In the genomic region with DNA sequence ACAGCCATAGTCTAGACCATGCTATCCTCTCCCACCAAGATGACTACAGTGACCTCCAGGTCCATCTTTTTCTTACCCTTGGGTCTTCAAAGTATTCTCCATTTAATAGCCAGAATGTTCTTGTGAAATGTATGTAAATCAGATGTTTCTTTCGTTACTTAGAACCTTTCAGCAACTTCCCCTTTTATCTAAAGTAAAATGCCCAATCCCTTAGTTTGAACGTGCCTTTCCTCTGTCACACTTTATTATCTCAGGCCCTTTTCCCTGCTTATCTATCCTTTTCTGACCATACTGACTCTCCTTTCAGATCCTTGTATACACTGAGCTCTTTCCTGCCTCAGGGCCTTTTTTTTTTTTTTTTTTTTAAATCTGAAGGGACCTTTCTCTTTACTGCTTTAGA, we compare ENCODE assay signal across 17 cellular contexts. TPM values are rescaled to one million over a fixed set of nuclear protein-coding genes. Genes with fewer than 3 reads are reported as not detected.
DNase-seq lines count a peak whose midpoint lies in the region; ATAC-seq and TF ChIP-seq lines count a peak whose summit lies in the region.
"Had no signal": no experiment of that assay in that cellular context is flagged by ENCODE, and none has a peak within 500 bp of the region (broad histone marks: within the 10 kb centered on the region; RNA-seq: fewer than 3 reads in every experiment).

No MANE protein-coding gene starts in this region.

- H3K4me3 Mint-ChIP-seq in activated T-cell treated with anti-CD3 and anti-CD28 coated beads, Interleukin-2, amount 50 U/mL, for 24 hours, result no peak overlapping the region
- no peak overlapping the region for H3K4me3 Mint-ChIP-seq in activated CD8-positive, alpha-beta T cell treated with anti-CD3 and anti-CD28 coated beads for 36 hours

- H3K27me3 Mint-ChIP-seq in activated T-cell treated with anti-CD3 and anti-CD28 coated beads, Interleukin-2, amount 50 U/mL, for 24 hours, result no peaks in the 10 kb centered on the region
- no peaks in the 10 kb centered on the region for H3K27me3 Mint-ChIP-seq in activated CD8-positive, alpha-beta T cell treated with anti-CD3 and anti-CD28 coated beads for 36 hours

- H3K27ac ChIP-seq in osteoblast (ENCODE audit: low read depth, low read length), result no peak overlapping the region
- H3K27ac ChIP-seq in dorsolateral prefrontal cortex, result no peak overlapping the region
- H3K27ac ChIP-seq: ascending aorta, uterus had no signal

- no peak for DNase-seq in activated T-cell treated with anti-CD3 and anti-CD28 coated beads, Interleukin-2, amount 50 U/mL, for 24 hours
- DNase-seq in activated T-cell treated with anti-CD3 and anti-CD28 coated beads, Interleukin-2, amount 50 U/mL, for 48 hours, result no peak
- DNase-seq in MV-4-11 (lab: John Stamatoyannopoulos, UW) (peak; percentile 72), osteoblast (ENCODE audit: insufficient read length, low spot score, missing footprints) (peak; percentile 29), NCI-H2227 treated with DMSO at 0.1 percent for 48 hours (lab: John Stamatoyannopoulos, UW) (no peak), GM19240 (ENCODE audit: insufficient read length, low spot score) (no peak), dorsolateral prefrontal cortex (no peak)
- DNase-seq in activated CD8-positive, alpha-beta T cell treated with anti-CD3 and anti-CD28 coated beads for 36 hours, result no peak
- DNase-seq: ACHN, DMS79, foreskin melanocyte, HCEC 1CT, NCI-H1048, NCI-H446, RPMI8226, uterus had no signal

- peaks cover 46% of the 10 kb centered on the region for H3K36me3 ChIP-seq in osteoblast (ENCODE audit: insufficient read depth, low read length)
- H3K36me3 ChIP-seq: uterus had no signal

- H3K4me3 ChIP-seq in osteoblast (ENCODE audit: insufficient read depth, low read length) (no peak overlapping the region), dorsolateral prefrontal cortex (no peak overlapping the region)
- H3K4me3 ChIP-seq: ascending aorta, uterus had no signal

- POLR2A ChIA-PET in activated CD8-positive, alpha-beta T cell treated with anti-CD3 and anti-CD28 coated beads for 36 hours (lab: Charles Lee), result interaction anchor here (2.7 kb wide), 1 partner anchor 12 kb away, joined by 18 read pairs; no protein-coding TSS in a partner anchor

- no peaks in the 10 kb centered on the region for H3K4me1 ChIP-seq in osteoblast (ENCODE audit: insufficient read depth, low read length)
- H3K4me1 ChIP-seq: ascending aorta, uterus had no signal

- peaks cover 63% of the 10 kb centered on the region for H3K79me2 ChIP-seq in osteoblast (ENCODE audit: insufficient read depth, low read length)

- H3K27ac Mint-ChIP-seq in activated T-cell treated with anti-CD3 and anti-CD28 coated beads, Interleukin-2, amount 50 U/mL, for 24 hours, result peak overlapping the region; percentile 6
- peak overlapping the region; percentile 46 for H3K27ac Mint-ChIP-seq in activated CD8-positive, alpha-beta T cell treated with anti-CD3 and anti-CD28 coated beads for 36 hours

- no peaks in the 10 kb centered on the region for H3K27me3 ChIP-seq in osteoblast (ENCODE audit: insufficient read depth, low read length)
- no peaks in the 10 kb centered on the region for H3K27me3 ChIP-seq in dorsolateral prefrontal cortex
- H3K27me3 ChIP-seq: ascending aorta, uterus had no signal

- H4K20me1 ChIP-seq in osteoblast (ENCODE audit: insufficient read depth, low read length), result peaks cover 24% of the 10 kb centered on the region

- TF ChIP-seq CTCF in activated CD8-positive, alpha-beta T cell treated with anti-CD3 and anti-CD28 coated beads for 36 hours (IDR thresholded peaks at IDR 0.05), result no peak
- no peak for TF ChIP-seq CTCF in osteoblast (IDR thresholded peaks at IDR 0.05; ENCODE audit: extremely low read depth, low read depth, low read length)
- no peak for TF ChIP-seq CTCF in dorsolateral prefrontal cortex (IDR thresholded peaks at IDR 0.05 in 54 of 56, conservative IDR thresholded peaks at IDR 0.05 in 2 of 56; ENCODE audit: low read depth in 1 of 56, partially characterized antibody in 56 of 56)

- no peaks in the 10 kb centered on the region for H3K9me3 ChIP-seq in osteoblast (ENCODE audit: low read depth, low read length)
- H3K9me3 ChIP-seq: ascending aorta, uterus had no signal

- no peak overlapping the region for H2AFZ ChIP-seq in osteoblast (ENCODE audit: low read length)

- peaks cover 84% of the 10 kb centered on the region for H3K36me3 Mint-ChIP-seq in activated T-cell treated with anti-CD3 and anti-CD28 coated beads, Interleukin-2, amount 50 U/mL, for 24 hours (ENCODE audit: low read depth)
- peaks cover 30% of the 10 kb centered on the region for H3K36me3 Mint-ChIP-seq in activated CD8-positive, alpha-beta T cell treated with anti-CD3 and anti-CD28 coated beads for 36 hours (ENCODE audit: low read depth)

- no peak overlapping the region for H3K4me2 ChIP-seq in osteoblast (ENCODE audit: insufficient read depth, low read length)

- CTCF ChIA-PET in activated CD8-positive, alpha-beta T cell treated with anti-CD3 and anti-CD28 coated beads for 36 hours (lab: Charles Lee), result interaction anchor here (0.5 to 1.5 kb wide), 3 partner anchors 19 to 31 kb away, joined by 3 to 9 read pairs (median 3); no protein-coding TSS in a partner anchor

- ATAC-seq in activated CD8-positive, alpha-beta T cell treated with anti-CD3 and anti-CD28 coated beads for 36 hours, result no peak

- intact Hi-C loops in activated CD8-positive, alpha-beta T cell treated with anti-CD3 and anti-CD28 coated beads for 36 hours (cut with micrococcal nuclease), result no loop called here
- intact Hi-C loops in dorsolateral prefrontal cortex (cut with DNase I), result no loop called here

- peaks cover 16% of the 10 kb centered on the region for H3K4me1 Mint-ChIP-seq in activated T-cell treated with anti-CD3 and anti-CD28 coated beads, Interleukin-2, amount 50 U/mL, for 24 hours (ENCODE audit: low read depth)
- peaks cover 9% of the 10 kb centered on the region for H3K4me1 Mint-ChIP-seq in activated CD8-positive, alpha-beta T cell treated with anti-CD3 and anti-CD28 coated beads for 36 hours (ENCODE audit: low read depth)

- no peaks in the 10 kb centered on the region for H3K9me3 Mint-ChIP-seq in activated T-cell treated with anti-CD3 and anti-CD28 coated beads, Interleukin-2, amount 50 U/mL, for 24 hours
- H3K9me3 Mint-ChIP-seq in activated CD8-positive, alpha-beta T cell treated with anti-CD3 and anti-CD28 coated beads for 36 hours, result no peaks in the 10 kb centered on the region

RNA-seq across cellular contexts. Expression of gene RBM4B, which starts 17.9 kb away (rescaled TPM):
- total RNA-seq in activated CD8-positive, alpha-beta T cell treated with anti-CD3 and anti-CD28 coated beads for 36 hours, result 10 to 100 TPM; 10.7 to 13.1 TPM
- total RNA-seq in osteoblast (19.2 and 21.8 TPM in 2 replicates), dorsolateral prefrontal cortex (10 to 100 TPM; 17.3 to 45.2 (median 30.7) TPM)

RNA-seq across cellular contexts. Expression of gene RBM4, which starts 21.3 kb away (rescaled TPM):
- 100 to 1,000 TPM; 108 to 114 TPM for total RNA-seq in activated CD8-positive, alpha-beta T cell treated with anti-CD3 and anti-CD28 coated beads for 36 hours
- total RNA-seq in osteoblast, result 80.4 and 84.0 TPM in 2 replicates
- 100 to 1,000 TPM in 73 of 120 experiments, 10 to 100 TPM in 47; 72.2 to 164 (median 105) TPM for total RNA-seq in dorsolateral prefrontal cortex

RNA-seq across cellular contexts. Expression of gene RBM14, which starts 43.4 kb away (rescaled TPM):
- 100 to 1,000 TPM; 153 to 159 TPM for total RNA-seq in activated CD8-positive, alpha-beta T cell treated with anti-CD3 and anti-CD28 coated beads for 36 hours
- total RNA-seq in osteoblast (22.4 and 25.3 TPM in 2 replicates), dorsolateral prefrontal cortex (100 to 1,000 TPM in 61 of 120 experiments, 10 to 100 TPM in 59; 62.9 to 242 (median 100) TPM)

Comparison
In these comparisons a context has a peak if more than half of its experiments do, and no peak if none do; other contexts are left out.
1. DNase-seq: peak in MV-4-11 (single experiment) and osteoblast (single experiment); none in activated T-cell treated with anti-CD3 and anti-CD28 coated beads, Interleukin-2, amount 50 U/mL, for 24 hours (single experiment), activated T-cell treated with anti-CD3 and anti-CD28 coated beads, Interleukin-2, amount 50 U/mL, for 48 hours (0 of 2), activated CD8-positive, alpha-beta T cell treated with anti-CD3 and anti-CD28 coated beads for 36 hours (single experiment), NCI-H2227 treated with DMSO at 0.1 percent for 48 hours (single experiment), GM19240 (single experiment) and dorsolateral prefrontal cortex (0 of 10).